ENCODE assay signal across 23 cellular contexts in genomic region chr12:85367886-85368385, GRCh38.
"Had no signal": no experiment of that assay in that cellular context is flagged by ENCODE, and none has a peak within 500 bp of the region (broad histone marks: within the 10 kb centered on the region; RNA-seq: fewer than 3 reads in every experiment).

No MANE protein-coding gene starts in this region.

- H3K27ac ChIP-seq: breast epithelium, KMS-11, SJSA1 had no signal

- DNase-seq: activated CD4-positive, alpha-beta T cell treated with anti-CD3 and anti-CD28 coated beads, Interleukin-2, amount 10 ng/mL, durations not matched to agents 24 days and 14 days; activated CD4-positive, alpha-beta T cell treated with anti-CD3 and anti-CD28 coated beads, Interleukin-2, amount 50 U/mL, for 48 hours; activated CD4-positive, CD25-positive, alpha-beta regulatory T cell treated with anti-CD3 and anti-CD28 coated beads, Interleukin-2, amount 50 U/mL, for 72 hours; activated CD8-positive, alpha-beta memory T cell treated with anti-CD3 and anti-CD28 coated beads, Interleukin-2, amount 10 ng/mL, durations not matched to agents 7 days and 5 days; activated effector memory CD4-positive, alpha-beta T cell treated with Interleukin-2 at 50 U/mL for 16 hours; activated naive CD4-positive, alpha-beta T cell; activated T-cell treated with anti-CD3 and anti-CD28 coated beads, Interleukin-2, amount 50 U/mL, for 24 hours; caudate nucleus; NCI-H1092 treated with DMSO at 0.1 percent for 48 hours; NCI-H1417 treated with DMSO at 0.1 percent for 48 hours; NCI-H1694; NCI-H2029; NCI-H2107; NCI-H446; NCI-H524 treated with DMSO at 0.1 percent for 48 hours; SHP77 had no signal

- H3K9me3 Mint-ChIP-seq: activated CD4-positive, alpha-beta T cell treated with anti-CD3 and anti-CD28 coated beads, Interleukin-2, amount 10 ng/mL, durations not matched to agents 24 days and 14 days; activated naive CD4-positive, alpha-beta T cell treated with anti-CD3 and anti-CD28 coated beads, Interleukin-2, amount 50 U/mL, for 24 hours; activated T-cell treated with anti-CD3 and anti-CD28 coated beads, Interleukin-2, amount 50 U/mL, for 24 hours; activated T-helper 1 cell treated with anti-CD3 and anti-CD28 coated beads, Interleukin-12 subunit alpha, Interleukin-12 subunit beta, Interleukin-2, Interleukin-4 antibody, amounts not matched to agents 30 ng/mL and 10 ng/mL and 1 ng/mL, durations not matched to agents 14 hours and 24 hours and 36 hours; T-helper 1 cell treated with Interleukin-12 subunit alpha and Interleukin-12 subunit beta and Interleukin-4 antibody, amounts not matched to agents 30 μg/mL and 1 μg/mL, for 36 hours; WTC11 had no signal

- H3K27ac Mint-ChIP-seq: activated CD4-positive, alpha-beta T cell treated with anti-CD3 and anti-CD28 coated beads, Interleukin-2, amount 10 ng/mL, durations not matched to agents 24 days and 14 days; activated CD8-positive, alpha-beta memory T cell treated with anti-CD3 and anti-CD28 coated beads, Interleukin-2, amount 10 ng/mL, durations not matched to agents 7 days and 5 days; activated naive CD4-positive, alpha-beta T cell treated with anti-CD3 and anti-CD28 coated beads, Interleukin-2, amount 50 U/mL, for 24 hours; activated T-cell treated with anti-CD3 and anti-CD28 coated beads, Interleukin-2, amount 50 U/mL, for 24 hours; activated T-helper 1 cell treated with anti-CD3 and anti-CD28 coated beads, Interleukin-12 subunit alpha, Interleukin-12 subunit beta, Interleukin-2, Interleukin-4 antibody, amounts not matched to agents 30 ng/mL and 10 ng/mL and 1 ng/mL, durations not matched to agents 14 hours and 24 hours and 36 hours; T-helper 1 cell treated with Interleukin-12 subunit alpha and Interleukin-12 subunit beta and Interleukin-4 antibody, amounts not matched to agents 30 μg/mL and 1 μg/mL, for 36 hours; WTC11 had no signal

- H3K4me1 Mint-ChIP-seq: activated CD4-positive, alpha-beta T cell treated with anti-CD3 and anti-CD28 coated beads, Interleukin-2, amount 10 ng/mL, durations not matched to agents 24 days and 14 days; activated CD8-positive, alpha-beta memory T cell treated with anti-CD3 and anti-CD28 coated beads, Interleukin-2, amount 10 ng/mL, durations not matched to agents 7 days and 5 days; activated naive CD4-positive, alpha-beta T cell treated with anti-CD3 and anti-CD28 coated beads, Interleukin-2, amount 50 U/mL, for 24 hours had no signal

- H3K36me3 Mint-ChIP-seq: activated CD8-positive, alpha-beta memory T cell treated with anti-CD3 and anti-CD28 coated beads, Interleukin-2, amount 10 ng/mL, durations not matched to agents 7 days and 5 days; activated naive CD4-positive, alpha-beta T cell treated with anti-CD3 and anti-CD28 coated beads, Interleukin-2, amount 50 U/mL, for 24 hours; WTC11 had no signal

- ATAC-seq: activated CD8-positive, alpha-beta memory T cell treated with anti-CD3 and anti-CD28 coated beads, Interleukin-2, amount 10 ng/mL, durations not matched to agents 7 days and 5 days; WTC11 had no signal

- H3K27me3 Mint-ChIP-seq: activated CD4-positive, alpha-beta T cell treated with anti-CD3 and anti-CD28 coated beads, Interleukin-2, amount 10 ng/mL, durations not matched to agents 24 days and 14 days; activated CD8-positive, alpha-beta memory T cell treated with anti-CD3 and anti-CD28 coated beads, Interleukin-2, amount 10 ng/mL, durations not matched to agents 7 days and 5 days; activated naive CD4-positive, alpha-beta T cell treated with anti-CD3 and anti-CD28 coated beads, Interleukin-2, amount 50 U/mL, for 24 hours; activated T-cell treated with anti-CD3 and anti-CD28 coated beads, Interleukin-2, amount 50 U/mL, for 24 hours had no signal

- H3K4me3 Mint-ChIP-seq: activated CD4-positive, alpha-beta T cell treated with anti-CD3 and anti-CD28 coated beads, Interleukin-2, amount 10 ng/mL, durations not matched to agents 24 days and 14 days; activated CD8-positive, alpha-beta memory T cell treated with anti-CD3 and anti-CD28 coated beads, Interleukin-2, amount 10 ng/mL, durations not matched to agents 7 days and 5 days; activated naive CD4-positive, alpha-beta T cell treated with anti-CD3 and anti-CD28 coated beads, Interleukin-2, amount 50 U/mL, for 24 hours; activated T-cell treated with anti-CD3 and anti-CD28 coated beads, Interleukin-2, amount 50 U/mL, for 24 hours; activated T-helper 1 cell treated with anti-CD3 and anti-CD28 coated beads, Interleukin-12 subunit alpha, Interleukin-12 subunit beta, Interleukin-2, Interleukin-4 antibody, amounts not matched to agents 30 ng/mL and 10 ng/mL and 1 ng/mL, durations not matched to agents 14 hours and 24 hours and 36 hours; T-helper 1 cell treated with Interleukin-12 subunit alpha and Interleukin-12 subunit beta and Interleukin-4 antibody, amounts not matched to agents 30 μg/mL and 1 μg/mL, for 36 hours; WTC11 had no signal
